8 cellular contexts compared by ENCODE assay signal in genomic region chr6:22062807-22063408, GRCh38.
DNase-seq lines count a peak whose midpoint lies in the region; ATAC-seq and TF ChIP-seq lines count a peak whose summit lies in the region.

No MANE protein-coding gene starts in this region.

- peak overlapping the region; percentile 97 for H3K27ac Mint-ChIP-seq in activated T-cell treated with anti-CD3 and anti-CD28 coated beads, Interleukin-2, amount 50 U/mL, for 24 hours

- peaks cover 37% of the 10 kb centered on the region for H3K4me1 Mint-ChIP-seq in activated T-cell treated with anti-CD3 and anti-CD28 coated beads, Interleukin-2, amount 50 U/mL, for 24 hours (ENCODE audit: low read depth)

- peak; percentile 67 for ATAC-seq in GM19438 (IDR thresholded peaks at IDR 0.05; ENCODE audit: low read depth, unreplicated experiment)
- ATAC-seq in HG03520 (IDR thresholded peaks at IDR 0.05; ENCODE audit: unreplicated experiment) = peak; percentile 53
- ATAC-seq in HG02840 (IDR thresholded peaks at IDR 0.05; ENCODE audit: low FRiP score, unreplicated experiment) = no peak

- peak overlapping the region; percentile 18 to 99 (median 96); a peak in 21 of 22 replicates for H3K27ac ChIP-seq in BLaER1 treated with 17β-estradiol and CSF1 and Interleukin-3, amounts not matched to agents 10 nM and 100 nM

- H3K27me3 Mint-ChIP-seq in activated T-cell treated with anti-CD3 and anti-CD28 coated beads, Interleukin-2, amount 50 U/mL, for 24 hours = peaks cover 15% of the 10 kb centered on the region

- H3K9me3 ChIP-seq in BLaER1 treated with 17β-estradiol and CSF1 and Interleukin-3, amounts not matched to agents 10 nM and 100 nM (replicated peaks in 1 of 11) = peaks cover 0 to 5% (median 0%) of the 10 kb centered on the region in 11 experiments; a peak in 1 of 22 replicates

- in situ Hi-C loops in GM13977 (cut with MboI; ENCODE audit: low pct_unique_long_range_greater_than_20kb, low sequenced_read_pairs, unreplicated experiment) = no loop called here

- no peaks in the 10 kb centered on the region for H3K36me3 Mint-ChIP-seq in activated T-cell treated with anti-CD3 and anti-CD28 coated beads, Interleukin-2, amount 50 U/mL, for 24 hours (ENCODE audit: low read depth)

- H3K9ac ChIP-seq in BLaER1 treated with 17β-estradiol and CSF1 and Interleukin-3, amounts not matched to agents 10 nM and 100 nM = peak overlapping the region; percentile 58 to 90 (median 83); a peak in 21 of 22 replicates

- H3K27me3 ChIP-seq in BLaER1 treated with 17β-estradiol and CSF1 and Interleukin-3, amounts not matched to agents 10 nM and 100 nM = no peaks in the 10 kb centered on the region

- intact Hi-C loops in posterior cingulate gyrus (cut with DNase I) = loop anchor here (2.0 kb wide), 1 partner anchor 36 kb away; no protein-coding TSS in a partner anchor

- peak overlapping the region; percentile 63 to 93 (median 79) for H3K4me2 ChIP-seq in BLaER1 treated with 17β-estradiol and CSF1 and Interleukin-3, amounts not matched to agents 10 nM and 100 nM

- TF ChIP-seq CTCF in GM13977 (IDR thresholded peaks at IDR 0.05; ENCODE audit: extremely low read depth, insufficient read depth, missing control alignments) = no peak

- no peaks in the 10 kb centered on the region for H4K20me1 ChIP-seq in BLaER1 treated with 17β-estradiol and CSF1 and Interleukin-3, amounts not matched to agents 10 nM and 100 nM

- H3K36me3 ChIP-seq in BLaER1 treated with 17β-estradiol and CSF1 and Interleukin-3, amounts not matched to agents 10 nM and 100 nM = peaks cover 0 to 40% (median 2%) of the 10 kb centered on the region in 11 experiments; a peak in 9 of 22 replicates

- peaks cover 6% of the 10 kb centered on the region for H3K9me3 Mint-ChIP-seq in activated T-cell treated with anti-CD3 and anti-CD28 coated beads, Interleukin-2, amount 50 U/mL, for 24 hours

- peaks cover 45 to 89% (median 70%) of the 10 kb centered on the region in 10 experiments for H3K4me1 ChIP-seq in BLaER1 treated with 17β-estradiol and CSF1 and Interleukin-3, amounts not matched to agents 10 nM and 100 nM

- peak overlapping the region in 9 of 10 experiments; percentile 8 to 62 (median 36); a peak in 15 of 20 replicates for H3K4me3 ChIP-seq in BLaER1 treated with 17β-estradiol and CSF1 and Interleukin-3, amounts not matched to agents 10 nM and 100 nM

- DNase-seq in activated T-cell treated with anti-CD3 and anti-CD28 coated beads, Interleukin-2, amount 50 U/mL, for 24 hours = peak; percentile 60
- peak in 7 of 10 donors; percentile 6 to 59 (median 28) for DNase-seq in posterior cingulate gyrus
- no peak for DNase-seq in GM13977 (ENCODE audit: low spot score)
- no peak for DNase-seq in HuH-7.5 (ENCODE audit: low spot score)

- peak overlapping the region; percentile 65 for H3K4me3 Mint-ChIP-seq in activated T-cell treated with anti-CD3 and anti-CD28 coated beads, Interleukin-2, amount 50 U/mL, for 24 hours

Comparison
In these comparisons a context has a peak if more than half of its experiments do, and no peak if none do; other contexts are left out.
1. DNase-seq: peak in activated T-cell treated with anti-CD3 and anti-CD28 coated beads, Interleukin-2, amount 50 U/mL, for 24 hours (single experiment) and posterior cingulate gyrus (7 of 10); none in GM13977 (single experiment) and HuH-7.5 (single experiment).